Comparison of ENCODE assay signal across 9 cellular contexts in genomic region chr10:95333997-95334792, GRCh38. TPM values are rescaled to one million over a fixed set of nuclear protein-coding genes. Genes with fewer than 3 reads are reported as not detected.
DNase-seq lines count a peak whose midpoint lies in the region; ATAC-seq, FAIRE-seq and TF ChIP-seq lines count a peak whose summit lies in the region.
"Had no signal": no experiment of that assay in that cellular context is flagged by ENCODE, and none has a peak within 500 bp of the region (broad histone marks: within the 10 kb centered on the region; RNA-seq: fewer than 3 reads in every experiment).

No MANE protein-coding gene starts in this region.

- TF ChIP-seq POLR2A in A549 (IDR thresholded peaks at IDR 0.05; ENCODE audit: low read length): no peak

- FAIRE-seq in A549 (lab: Jason Lieb, UNC): peak; percentile 73

- no peaks in the 10 kb centered on the region for H3K9me2 ChIP-seq in MM.1S (replicated peaks; ENCODE audit: insufficient read depth, low read length)

- H3K4me2 ChIP-seq in A549 (peak overlapping the region; percentile 52), MM.1S (ENCODE audit: low read depth, low read length) (no peak overlapping the region)

- no peak for TF ChIP-seq EP300 in A549 (IDR thresholded peaks at IDR 0.05)

- no peaks in the 10 kb centered on the region for H3K79me2 ChIP-seq in MM.1S (ENCODE audit: low read length)

- no peak overlapping the region for H3K9ac ChIP-seq in MM.1S (ENCODE audit: low read length)

- H3F3A ChIP-seq in MM.1S (ENCODE audit: insufficient read depth, low read length): no peaks in the 10 kb centered on the region

- H3K27ac ChIP-seq in A549 (peak overlapping the region; percentile 46 to 75; a peak in 5 of 6 replicates), SJSA1 (peak overlapping the region; percentile 98), MM.1S (ENCODE audit: low read length) (no peak overlapping the region), SJCRH30 (no peak overlapping the region)

- no peaks in the 10 kb centered on the region for H3K27me3 ChIP-seq in SJSA1 (replicated peaks)
- no peaks in the 10 kb centered on the region for H3K27me3 ChIP-seq in MM.1S (replicated peaks; ENCODE audit: insufficient read depth, low read length)
- H3K27me3 ChIP-seq in SJCRH30: no peaks in the 10 kb centered on the region

- H3K4me1 ChIP-seq in A549 (peaks cover 47% of the 10 kb centered on the region), SJSA1 (replicated peaks) (peaks cover 50% of the 10 kb centered on the region), MM.1S (ENCODE audit: low read length) (no peaks in the 10 kb centered on the region), SJCRH30 (no peaks in the 10 kb centered on the region)

- H3K9me3 ChIP-seq in A549 (no peaks in the 10 kb centered on the region), SJSA1 (replicated peaks) (0 out of 2 replicates have a peak, but pooled peaks cover 1% of the 10 kb centered on the region), MM.1S (replicated peaks; ENCODE audit: insufficient read depth, low read length) (no peaks in the 10 kb centered on the region), SJCRH30 (replicated peaks) (no peaks in the 10 kb centered on the region)

- CTCF ChIA-PET in A549 (lab: Yijun Ruan, JAX) (interaction anchor here (0.9 to 5.2 kb wide), 5 partner anchors 11 to 87 kb away, joined by 3 to 27 read pairs (median 5); no protein-coding TSS in a partner anchor), HEK293T (lab: Yijun Ruan, JAX) (interaction anchor here (0.9 kb wide), 1 partner anchor 29 kb away, joined by 4 read pairs; no protein-coding TSS in a partner anchor)

- no peak overlapping the region for H2AFZ ChIP-seq in MM.1S (ENCODE audit: low read length)

- POLR2A ChIA-PET in A549 (lab: Yijun Ruan, JAX) (no interaction called here), HEK293T (lab: Yijun Ruan, JAX) (no interaction called here)

- H3K4me3 ChIP-seq in A549: no peak overlapping the region
- H3K4me3 ChIP-seq in SJSA1: no peak overlapping the region
- H3K4me3 ChIP-seq in fibroblast of mammary gland (ENCODE audit: control insufficient read depth, low read depth, low read length): no peak overlapping the region
- H3K4me3 ChIP-seq in MM.1S (ENCODE audit: low read length): no peak overlapping the region
- no peak overlapping the region for H3K4me3 ChIP-seq in SJCRH30

- TF ChIP-seq CTCF in A549 (IDR thresholded peaks at IDR 0.05) (no peak), fibroblast of mammary gland (conservative IDR thresholded peaks at IDR 0.05; ENCODE audit: control insufficient read depth, insufficient read depth, low read depth, low read length) (no peak), MM.1S (IDR thresholded peaks at IDR 0.05; ENCODE audit: low read length) (no peak)

- 37% methylated on average over 12 of the region's 12 CpGs for WGBS in A549 (ENCODE audit: missing lambda C conversion rate)

- DNase-seq in A549 (ENCODE audit: low read depth in 1 of 2, low spot score in 1 of 2) (peak; percentile 35 to 45), SJSA1 (ENCODE audit: low read depth in 1 of 2, low spot score in 2 of 2) (peak; percentile 93 to 95), fibroblast of mammary gland (ENCODE audit: low read depth) (peak; percentile 94), non-pigmented ciliary epithelial cell (ENCODE audit: low read depth) (peak; percentile 86), HEK293T (ENCODE audit: extremely low spot score) (no peak), MM.1S (no peak), SJCRH30 (no peak), COLO668 (lab: John Stamatoyannopoulos, UW; ENCODE audit: unreplicated experiment) (no peak)
- DNase-seq: AML-193 had no signal

- ATAC-seq in A549: peak; percentile 62 to 74; a peak in 4 of 6 replicates

- no peaks in the 10 kb centered on the region for H3K36me3 ChIP-seq in SJSA1
- H3K36me3 ChIP-seq in MM.1S (replicated peaks; ENCODE audit: insufficient read depth, low read length): no peaks in the 10 kb centered on the region
- H3K36me3 ChIP-seq in SJCRH30: no peaks in the 10 kb centered on the region

- no peak for TF ChIP-seq RAD21 in A549 (conservative IDR thresholded peaks at IDR 0.05 in 1 of 2, IDR thresholded peaks at IDR 0.05 in 1 of 2)

- no peaks in the 10 kb centered on the region for H4K20me1 ChIP-seq in MM.1S (ENCODE audit: insufficient read depth, low read length)

TF ChIP-seq in A549, 52 proteins besides CTCF, POLR2A, EP300 and RAD21:
- TF ChIP-seq CHD4 (IDR thresholded peaks at IDR 0.05; ENCODE audit: borderline replicate concordance): no peak
- no peak for TF ChIP-seq FOSL2 (IDR thresholded peaks at IDR 0.05)
- peak; percentile 20; the same call in 1 of the 2 replicates for TF ChIP-seq FOSL2 (CRISPR knock-in tag; IDR thresholded peaks at IDR 0.05)
- no peak for TF ChIP-seq ZC3H11A (IDR thresholded peaks at IDR 0.05)
- TF ChIP-seq KDM5A (IDR thresholded peaks at IDR 0.05): no peak
- TF ChIP-seq MYC (IDR thresholded peaks at IDR 0.05; ENCODE audit: borderline replicate concordance, low read length): no peak
- no peak for TF ChIP-seq MAFK (IDR thresholded peaks at IDR 0.05; ENCODE audit: partially characterized antibody)

TF ChIP-seq in HEK293T, 16 proteins besides CTCF, POLR2A, EP300 and RAD21:
- TF ChIP-seq ZNF384 (IDR thresholded peaks at IDR 0.05): no peak
- no peak for TF ChIP-seq CTBP1 (IDR thresholded peaks at IDR 0.05; ENCODE audit: borderline replicate concordance)
- TF ChIP-seq LEF1 (IDR thresholded peaks at IDR 0.05; ENCODE audit: borderline replicate concordance): no peak
- TF ChIP-seq FOXK2 (IDR thresholded peaks at IDR 0.05): no peak
- TF ChIP-seq NFRKB (IDR thresholded peaks at IDR 0.05): no peak
- TF ChIP-seq PKNOX1 (IDR thresholded peaks at IDR 0.05): no peak
- TF ChIP-seq FOXA1 (IDR thresholded peaks at IDR 0.05): no peak
- no peak for TF ChIP-seq HDGF (IDR thresholded peaks at IDR 0.05; ENCODE audit: borderline replicate concordance)
- TF ChIP-seq ARNT (IDR thresholded peaks at IDR 0.05): no peak
- no peak for TF ChIP-seq SP1 (IDR thresholded peaks at IDR 0.05)
- no peak for TF ChIP-seq TARDBP (IDR thresholded peaks at IDR 0.05)
- TF ChIP-seq ELF4 (IDR thresholded peaks at IDR 0.05): no peak
- no peak for TF ChIP-seq FOXM1 (IDR thresholded peaks at IDR 0.05; ENCODE audit: borderline replicate concordance)
- no peak for TF ChIP-seq L3MBTL2 (conservative IDR thresholded peaks at IDR 0.05)

RNA-seq across cellular contexts. Expression of gene PDLIM1, which starts 43.4 kb away (rescaled TPM):
- polyA plus RNA-seq in A549 (2011; rRNA removed) (92.5 and 132 TPM in 2 replicates), A549 (2017; fragmentation: RNase III; extraction: RNeasy Plus Mini Kit Qiagen cat#74134 plus additional on column Dnase treatment) (123 to 147 TPM (median 128 TPM) in 3 replicates)
- 101 and 102 TPM in 2 replicates for polyA plus RNA-seq in A549 (2012; cell fraction: cytosol; rRNA removed)
- 58.7 and 96.7 TPM in 2 replicates for polyA plus RNA-seq in A549 (2012; cell fraction: nucleus; rRNA removed)
- polyA minus RNA-seq in A549 (2011; rRNA and poly(A)+ RNA removed): 119 and 120 TPM in 2 replicates
- 45.5 and 55.6 TPM in 2 replicates for total RNA-seq in SJSA1 (2014; rRNA removed; shearing (Covaris generic))
- total RNA-seq in SJCRH30 (2014; rRNA removed; shearing (Covaris generic)): 5.7 and 6.3 TPM in 2 replicates

Comparison
In these comparisons a context has a peak if more than half of its experiments do, and no peak if none do; other contexts are left out.
1. DNase-seq: peak in A549 (2 of 2), SJSA1 (2 of 2), fibroblast of mammary gland (single experiment) and non-pigmented ciliary epithelial cell (single experiment); none in HEK293T (single experiment), MM.1S (single experiment), SJCRH30 (0 of 2) and COLO668 (single experiment).
2. H3K27ac ChIP-seq: peak in A549 (2 of 2) and SJSA1 (single experiment); none in MM.1S (single experiment) and SJCRH30 (single experiment).